Comparison of ENCODE assay signal across 1 cellular context in genomic region chr10:86079088-86079487, GRCh38.
TF ChIP-seq lines count a peak whose summit lies in the region.

No MANE protein-coding gene starts in this region.

TF ChIP-seq in WTC11, 78 proteins besides CTCF, POLR2A, EP300 and RAD21 (continued from another document):
- TF ChIP-seq USF1 (CRISPR knock-in tag; IDR thresholded peaks at IDR 0.05) (no peak), ZNF232 (CRISPR knock-in tag; IDR thresholded peaks at IDR 0.05) (no peak), ZNF281 (CRISPR knock-in tag; IDR thresholded peaks at IDR 0.05) (no peak)
TF ChIP-seq in WTC11: peak in this region for 2.
